In genomic region chr10:113096111-113097045, GRCh38 we compare ENCODE assay signal across 14 cellular contexts.
DNase-seq lines count a peak whose midpoint lies in the region; ATAC-seq, FAIRE-seq and TF ChIP-seq lines count a peak whose summit lies in the region.
"Had no signal": no experiment of that assay in that cellular context is flagged by ENCODE, and none has a peak within 500 bp of the region (broad histone marks: within the 10 kb centered on the region; RNA-seq: fewer than 3 reads in every experiment).

No MANE protein-coding gene starts in this region.

- H3K9me3 ChIP-seq in CD4-positive, CD25-positive, alpha-beta regulatory T cell (ENCODE audit: control insufficient read depth in 2 of 2, low read length in 2 of 2) = no peaks in the 10 kb centered on the region
- H3K9me3 ChIP-seq in small intestine (ENCODE audit: control insufficient read depth, low read depth) = no peaks in the 10 kb centered on the region

- intact Hi-C loops in left cardiac atrium (cut with DNase I) = no loop called here

- peaks cover 0 to 2% (median 0%) of the 10 kb centered on the region in 7 donors for H3K9me3 Mint-ChIP-seq in CD4-positive, CD25-positive, alpha-beta regulatory T cell

- no peaks in the 10 kb centered on the region for H3K27me3 Mint-ChIP-seq in CD4-positive, CD25-positive, alpha-beta regulatory T cell
- H3K27me3 Mint-ChIP-seq: T-cell had no signal

- no peak for FAIRE-seq in small intestine (lab: Jason Lieb, UNC)

- peaks cover 14% of the 10 kb centered on the region for H3K4me1 ChIP-seq in CD4-positive, CD25-positive, alpha-beta regulatory T cell (ENCODE audit: control insufficient read depth, insufficient read depth, low read length, poor library complexity, severe bottlenecking)
- peaks cover 7 to 30% of the 10 kb centered on the region in 2 donors for H3K4me1 ChIP-seq in small intestine (ENCODE audit: control insufficient read depth in 2 of 2, insufficient read depth in 1 of 2, low read depth in 1 of 2, low read length in 1 of 2)

- no peak overlapping the region for H3K27ac ChIP-seq in CD4-positive, CD25-positive, alpha-beta regulatory T cell (ENCODE audit: insufficient read depth, low read length, poor library complexity, severe bottlenecking)
- peak overlapping the region; percentile 24 to 73 for H3K27ac ChIP-seq in small intestine (ENCODE audit: low read depth in 1 of 2, low read length in 1 of 2)

- peaks cover 8 to 29% (median 15%) of the 10 kb centered on the region in 4 donors for H3K4me1 Mint-ChIP-seq in CD4-positive, CD25-positive, alpha-beta regulatory T cell

- 65 to 71% (median 69%) methylated on average over 13 of the region's 13 CpGs for WGBS in small intestine, 3 donors

- H3K4me3 ChIP-seq in CD4-positive, CD25-positive, alpha-beta regulatory T cell (ENCODE audit: low read depth, low read length) = no peak overlapping the region
- no peak overlapping the region for H3K4me3 ChIP-seq in astrocyte of the spinal cord (ENCODE audit: low read depth, low read length)
- H3K4me3 ChIP-seq in small intestine (ENCODE audit: low read depth in 1 of 2, low read length in 2 of 2) = no peak overlapping the region

- peak; percentile 10 for TF ChIP-seq CTCF in astrocyte of the spinal cord (IDR thresholded peaks at IDR 0.05; ENCODE audit: low read depth, low read length)

- no peak overlapping the region for H3K4me3 Mint-ChIP-seq in CD4-positive, CD25-positive, alpha-beta regulatory T cell
- H3K4me3 Mint-ChIP-seq: CD8-positive, alpha-beta memory T cell; T-cell had no signal

- H3K27ac Mint-ChIP-seq in CD4-positive, CD25-positive, alpha-beta regulatory T cell = peak overlapping the region in 2 of 3 donors; percentile 21 to 52
- H3K27ac Mint-ChIP-seq: T-cell had no signal

- no peak for ATAC-seq in CD4-positive, CD25-positive, alpha-beta regulatory T cell (ENCODE audit: low read depth in 2 of 2)
- ATAC-seq in left cardiac atrium = peak; percentile 65 to 81
- no peak for ATAC-seq in GM19455 (IDR thresholded peaks at IDR 0.05; ENCODE audit: unreplicated experiment)
- ATAC-seq in HG03565 (IDR thresholded peaks at IDR 0.05; ENCODE audit: unreplicated experiment) = no peak
- ATAC-seq: T-cell had no signal

- H3K27me3 ChIP-seq in CD4-positive, CD25-positive, alpha-beta regulatory T cell (ENCODE audit: control insufficient read depth, insufficient read depth, low read length) = no peaks in the 10 kb centered on the region
- no peaks in the 10 kb centered on the region for H3K27me3 ChIP-seq in small intestine (ENCODE audit: control insufficient read depth in 2 of 2, insufficient read depth in 2 of 2, low read length in 2 of 2)

- in situ Hi-C loops in astrocyte of the spinal cord (cut with HindIII; ENCODE audit: low sequenced_read_pairs) = no loop called here

- no peaks in the 10 kb centered on the region for H3K36me3 Mint-ChIP-seq in CD4-positive, CD25-positive, alpha-beta regulatory T cell

- H3K36me3 ChIP-seq in CD4-positive, CD25-positive, alpha-beta regulatory T cell (ENCODE audit: control insufficient read depth, insufficient read depth, low read length) = no peaks in the 10 kb centered on the region
- H3K36me3 ChIP-seq in small intestine (ENCODE audit: control insufficient read depth in 2 of 2, insufficient read depth in 2 of 2, low read length in 2 of 2) = no peaks in the 10 kb centered on the region

- DNase-seq in CD4-positive, CD25-positive, alpha-beta regulatory T cell = no peak
- DNase-seq in astrocyte of the spinal cord (ENCODE audit: low read depth, low spot score) (no peak), left cardiac atrium (no peak), small intestine (peak; percentile 72), NCI-H1417 (lab: John Stamatoyannopoulos, UW) (no peak), NCI-H345 (lab: John Stamatoyannopoulos, UW) (no peak)
- DNase-seq: activated CD4-positive, alpha-beta T cell treated with anti-CD3 and anti-CD28 coated beads for 48 hours; activated naive CD4-positive, alpha-beta T cell; CD8-positive, alpha-beta memory T cell; NCI-H1105; NCI-H82 had no signal

Comparison
In these comparisons a context has a peak if more than half of its experiments do, and no peak if none do; other contexts are left out.
1. ATAC-seq: peak in left cardiac atrium (2 of 2); none in CD4-positive, CD25-positive, alpha-beta regulatory T cell (0 of 2), GM19455 (single experiment) and HG03565 (single experiment).